ENCODE assay signal across 8 cellular contexts in genomic region chr14:70908918-70909641, GRCh38. TPM values are rescaled to one million over a fixed set of nuclear protein-coding genes. Genes with fewer than 3 reads are reported as not detected.
A peak's percentile ranks its signal among the peaks of the same experiment; 100 is the strongest.
DNase-seq lines count a peak whose midpoint lies in the region; ATAC-seq, FAIRE-seq and TF ChIP-seq lines count a peak whose summit lies in the region.

No MANE protein-coding gene starts in this region.

- H3K4me3 ChIP-seq in MG63 (peak overlapping the region; percentile 79), small intestine (ENCODE audit: low read depth in 1 of 2, low read length in 2 of 2) (peak overlapping the region in 1 of 2 donors; percentile 66)
- peak overlapping the region; percentile 97 for H3K4me3 ChIP-seq in effector memory CD4-positive, alpha-beta T cell (ENCODE audit: insufficient read depth, low read depth, low read length, poor library complexity, severe bottlenecking)

- 22 to 26% (median 24%) methylated on average over 6 of the region's 6 CpGs for WGBS in small intestine, 3 donors

- H3K4me3 Mint-ChIP-seq in CD14-positive monocyte (peak overlapping the region; percentile 95 to 96), neural crest cell (peak overlapping the region; percentile 93)

- no peak for TF ChIP-seq CTCF in CD14-positive monocyte (IDR thresholded peaks at IDR 0.05)
- TF ChIP-seq CTCF in neural crest cell (conservative IDR thresholded peaks at IDR 0.05) = no peak

- no peak for ATAC-seq in GM21526 (IDR thresholded peaks at IDR 0.05; ENCODE audit: low FRiP score, unreplicated experiment)

- H3K36me3 ChIP-seq in MG63 (no peaks in the 10 kb centered on the region), small intestine (ENCODE audit: control insufficient read depth in 2 of 2, insufficient read depth in 2 of 2, low read length in 2 of 2) (no peaks in the 10 kb centered on the region)
- no peaks in the 10 kb centered on the region for H3K36me3 ChIP-seq in effector memory CD4-positive, alpha-beta T cell (ENCODE audit: control insufficient read depth, insufficient read depth, low read length)

- H3K36me3 Mint-ChIP-seq in CD14-positive monocyte (peaks cover 6 to 10% of the 10 kb centered on the region in 2 donors), neural crest cell (ENCODE audit: low read depth) (no peaks in the 10 kb centered on the region)

- intact Hi-C loops in CD14-positive monocyte (cut with micrococcal nuclease) = loop anchor here (5.0 to 10.0 kb wide), 4 partner anchors 37 to 87 kb away; no protein-coding TSS in a partner anchor

- H3K4me1 Mint-ChIP-seq in CD14-positive monocyte (peaks cover 53% of the 10 kb centered on the region), neural crest cell (peaks cover 55% of the 10 kb centered on the region)

- H3K27me3 ChIP-seq in MG63 (no peaks in the 10 kb centered on the region), small intestine (ENCODE audit: control insufficient read depth in 2 of 2, insufficient read depth in 2 of 2, low read length in 2 of 2) (no peaks in the 10 kb centered on the region)
- H3K27me3 ChIP-seq in effector memory CD4-positive, alpha-beta T cell (replicated peaks; ENCODE audit: control insufficient read depth, insufficient read depth, low read length, poor library complexity, severe bottlenecking) = no peaks in the 10 kb centered on the region

- peak overlapping the region; percentile 88 for H3K27ac ChIP-seq in effector memory CD4-positive, alpha-beta T cell (ENCODE audit: insufficient read depth, low read length, poor library complexity, severe bottlenecking)
- H3K27ac ChIP-seq in small intestine (ENCODE audit: low read depth in 1 of 2, low read length in 1 of 2) = peak overlapping the region in 1 of 2 donors; percentile 98

- H3K9me3 ChIP-seq in MG63 (no peaks in the 10 kb centered on the region), small intestine (ENCODE audit: control insufficient read depth, low read depth) (no peaks in the 10 kb centered on the region)
- no peaks in the 10 kb centered on the region for H3K9me3 ChIP-seq in effector memory CD4-positive, alpha-beta T cell (ENCODE audit: control insufficient read depth, low read length)

- peaks cover 30% of the 10 kb centered on the region for H3K4me1 ChIP-seq in effector memory CD4-positive, alpha-beta T cell (ENCODE audit: control insufficient read depth, insufficient read depth, low read length, poor library complexity, severe bottlenecking)
- peaks cover 3 to 5% of the 10 kb centered on the region in 2 donors for H3K4me1 ChIP-seq in small intestine (ENCODE audit: control insufficient read depth in 2 of 2, insufficient read depth in 1 of 2, low read depth in 1 of 2, low read length in 1 of 2)

- H3K27me3 Mint-ChIP-seq in CD14-positive monocyte (ENCODE audit: low read depth in 3 of 3) (peaks cover 0 to 2% (median 0%) of the 10 kb centered on the region in 3 donors), neural crest cell (ENCODE audit: low read depth) (no peaks in the 10 kb centered on the region)

- H3K27ac Mint-ChIP-seq in CD14-positive monocyte (peak overlapping the region; percentile 83 to 96 (median 90)), neural crest cell (ENCODE audit: unreplicated experiment) (peak overlapping the region; percentile 95)

- FAIRE-seq in small intestine (lab: Jason Lieb, UNC) = no peak

- no peak for DNase-seq in CD14-positive monocyte (ENCODE audit: low spot score)
- no peak for DNase-seq in MG63
- no peak for DNase-seq in effector memory CD4-positive, alpha-beta T cell
- DNase-seq in neural crest cell (ENCODE audit: low read depth, low spot score) = no peak
- DNase-seq in small intestine = no peak
- DNase-seq in NCI-H226 = no peak
- no peak for DNase-seq in hepatic stellate cell (ENCODE audit: low spot score)

- H3K9me3 Mint-ChIP-seq in CD14-positive monocyte (peaks cover 0 to 2% (median 0%) of the 10 kb centered on the region in 7 donors), neural crest cell (no peaks in the 10 kb centered on the region)

RNA-seq across cellular contexts. Expression of gene PCNX1, which starts 1.8 kb away (rescaled TPM):
- 1 to 10 TPM; 7.3 to 8.1 TPM for polyA plus RNA-seq in CD14-positive monocyte
- 25.4 TPM in 2 replicates for total RNA-seq in MG63 (2014; rRNA removed; shearing (Covaris generic); ENCODE audit: low replicate concordance)
- total RNA-seq in neural crest cell = 50.3 and 50.4 TPM in 2 replicates
- polyA plus RNA-seq in small intestine = 1 to 10 TPM; 4.7 to 7.9 (median 5.1) TPM
